35 cellular contexts compared by ENCODE assay signal in the genomic region with DNA sequence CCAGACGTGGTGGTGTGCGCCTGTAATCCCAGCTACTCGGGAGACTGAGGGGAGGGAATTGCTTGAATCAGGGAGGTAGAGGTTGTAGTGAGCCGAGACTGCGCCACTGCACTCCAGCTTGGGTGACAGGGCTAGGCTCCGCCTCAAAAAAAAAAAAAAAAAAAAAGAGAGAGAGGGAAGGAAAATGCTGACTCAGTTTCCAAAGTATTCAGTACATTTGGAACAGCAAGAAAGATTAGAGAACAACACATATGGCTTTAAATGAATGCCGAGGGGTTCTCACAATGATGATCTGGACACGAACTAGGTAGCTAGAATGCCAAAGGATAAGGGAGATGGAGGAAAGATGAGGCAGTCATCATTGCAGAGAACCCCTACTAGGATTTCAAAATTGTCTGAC.
"Had no signal": no experiment of that assay in that cellular context is flagged by ENCODE, and none has a peak within 500 bp of the region (broad histone marks: within the 10 kb centered on the region; RNA-seq: fewer than 3 reads in every experiment).

No MANE protein-coding gene starts in this region.

- H3K36me3 Mint-ChIP-seq: activated CD4-positive, alpha-beta memory T cell treated with anti-CD3 and anti-CD28 coated beads for 36 hours; activated CD8-positive, alpha-beta memory T cell treated with anti-CD3 and anti-CD28 coated beads, Interleukin-2, amount 10 ng/mL, durations not matched to agents 7 days and 5 days; activated naive CD4-positive, alpha-beta T cell treated with anti-CD3 and anti-CD28 coated beads, Interleukin-2, amount 50 U/mL, for 24 hours; activated naive CD8-positive, alpha-beta T cell treated with anti-CD3 and anti-CD28 coated beads for 36 hours; brain had no signal

- H3K27ac Mint-ChIP-seq: activated CD4-positive, alpha-beta memory T cell treated with anti-CD3 and anti-CD28 coated beads for 36 hours; activated CD4-positive, alpha-beta T cell treated with anti-CD3 and anti-CD28 coated beads for 36 hours; activated CD4-positive, alpha-beta T cell treated with anti-CD3 and anti-CD28 coated beads, Interleukin-2, amount 10 ng/mL, durations not matched to agents 24 days and 14 days; activated CD8-positive, alpha-beta memory T cell treated with anti-CD3 and anti-CD28 coated beads, Interleukin-2, amount 10 ng/mL, durations not matched to agents 7 days and 5 days; activated CD8-positive, alpha-beta T cell treated with anti-CD3 and anti-CD28 coated beads, Interleukin-2, amount 10 ng/mL, durations not matched to agents 7 days and 5 days; activated naive CD4-positive, alpha-beta T cell treated with anti-CD3 and anti-CD28 coated beads for 36 hours; activated naive CD4-positive, alpha-beta T cell treated with anti-CD3 and anti-CD28 coated beads, Interleukin-2, amount 50 U/mL, for 24 hours; activated naive CD8-positive, alpha-beta T cell treated with anti-CD3 and anti-CD28 coated beads for 36 hours; activated naive CD8-positive, alpha-beta T cell treated with anti-CD3 and anti-CD28 coated beads, Interleukin-2, amount 50 U/mL, for 24 hours; activated T-helper 1 cell treated with anti-CD3 and anti-CD28 coated beads, Interleukin-12 subunit alpha, Interleukin-12 subunit beta, Interleukin-2, Interleukin-4 antibody, amounts not matched to agents 30 ng/mL and 10 ng/mL and 1 ng/mL, durations not matched to agents 14 hours and 24 hours and 36 hours; activated T-helper 2 cell treated with anti-CD3 and anti-CD28 coated beads, Interferon-gamma antibody, Interleukin-2, Interleukin-4, amounts not matched to agents 10 μg/mL and 5 μg/mL and 100 μg/mL, durations not matched to agents 14 hours and 24 hours and 36 hours; dendritic cell treated with granulocyte-macrophage colony-stimulating factor and Interleukin-4, amounts not matched to agents 40 ng/mL and 50 ng/mL, for 4 days; endodermal cell had no signal

- H3K9me3 Mint-ChIP-seq: activated CD4-positive, alpha-beta T cell treated with anti-CD3 and anti-CD28 coated beads, Interleukin-2, amount 10 ng/mL, durations not matched to agents 24 days and 14 days; activated T-helper 1 cell treated with anti-CD3 and anti-CD28 coated beads, Interleukin-12 subunit alpha, Interleukin-12 subunit beta, Interleukin-2, Interleukin-4 antibody, amounts not matched to agents 30 ng/mL and 10 ng/mL and 1 ng/mL, durations not matched to agents 14 hours and 24 hours and 36 hours; activated T-helper 2 cell treated with anti-CD3 and anti-CD28 coated beads, Interferon-gamma antibody, Interleukin-2, Interleukin-4, amounts not matched to agents 10 μg/mL and 5 μg/mL and 100 μg/mL, durations not matched to agents 14 hours and 24 hours and 36 hours; brain; dendritic cell treated with granulocyte-macrophage colony-stimulating factor and Interleukin-4, amounts not matched to agents 40 ng/mL and 50 ng/mL, for 4 days; endodermal cell had no signal

- ATAC-seq: activated CD4-positive, alpha-beta T cell treated with anti-CD3 and anti-CD28 coated beads for 36 hours; activated CD8-positive, alpha-beta memory T cell treated with anti-CD3 and anti-CD28 coated beads, Interleukin-2, amount 10 ng/mL, durations not matched to agents 7 days and 5 days; activated CD8-positive, alpha-beta T cell treated with anti-CD3 and anti-CD28 coated beads, Interleukin-2, amount 10 ng/mL, durations not matched to agents 7 days and 5 days; activated naive CD8-positive, alpha-beta T cell treated with anti-CD3 and anti-CD28 coated beads, Interleukin-2, amount 50 U/mL, for 24 hours; esophagus mucosa; gastrocnemius medialis had no signal

- H3K27ac ChIP-seq: adrenal gland, breast epithelium, cardiac muscle cell, coronary artery, dorsolateral prefrontal cortex, gastrocnemius medialis had no signal

- H3K4me3 Mint-ChIP-seq: activated CD4-positive, alpha-beta memory T cell treated with anti-CD3 and anti-CD28 coated beads for 36 hours; activated CD4-positive, alpha-beta T cell treated with anti-CD3 and anti-CD28 coated beads for 36 hours; activated CD4-positive, alpha-beta T cell treated with anti-CD3 and anti-CD28 coated beads, Interleukin-2, amount 10 ng/mL, durations not matched to agents 24 days and 14 days; activated CD8-positive, alpha-beta memory T cell treated with anti-CD3 and anti-CD28 coated beads, Interleukin-2, amount 10 ng/mL, durations not matched to agents 7 days and 5 days; activated CD8-positive, alpha-beta T cell treated with anti-CD3 and anti-CD28 coated beads, Interleukin-2, amount 10 ng/mL, durations not matched to agents 7 days and 5 days; activated naive CD4-positive, alpha-beta T cell treated with anti-CD3 and anti-CD28 coated beads for 36 hours; activated naive CD4-positive, alpha-beta T cell treated with anti-CD3 and anti-CD28 coated beads, Interleukin-2, amount 50 U/mL, for 24 hours; activated naive CD8-positive, alpha-beta T cell treated with anti-CD3 and anti-CD28 coated beads for 36 hours; activated naive CD8-positive, alpha-beta T cell treated with anti-CD3 and anti-CD28 coated beads, Interleukin-2, amount 50 U/mL, for 24 hours; activated T-helper 1 cell treated with anti-CD3 and anti-CD28 coated beads, Interleukin-12 subunit alpha, Interleukin-12 subunit beta, Interleukin-2, Interleukin-4 antibody, amounts not matched to agents 30 ng/mL and 10 ng/mL and 1 ng/mL, durations not matched to agents 14 hours and 24 hours and 36 hours; brain; dendritic cell treated with granulocyte-macrophage colony-stimulating factor and Interleukin-4, amounts not matched to agents 40 ng/mL and 50 ng/mL, for 4 days; endodermal cell had no signal

- DNase-seq: activated CD4-positive, alpha-beta memory T cell treated with anti-CD3 and anti-CD28 coated beads for 36 hours; activated CD4-positive, alpha-beta T cell treated with anti-CD3 and anti-CD28 coated beads for 36 hours; activated CD4-positive, alpha-beta T cell treated with anti-CD3 and anti-CD28 coated beads, Interleukin-2, amount 10 ng/mL, durations not matched to agents 24 days and 14 days; activated CD4-positive, CD25-positive, alpha-beta regulatory T cell; activated CD4-positive, CD25-positive, alpha-beta regulatory T cell treated with anti-CD3 and anti-CD28 coated beads, Interleukin-2, amount 50 U/mL, for 72 hours; activated CD8-positive, alpha-beta memory T cell treated with anti-CD3 and anti-CD28 coated beads, Interleukin-2, amount 10 ng/mL, durations not matched to agents 7 days and 5 days; activated CD8-positive, alpha-beta memory T cell treated with anti-CD3 and anti-CD28 coated beads, Interleukin-2, amount 50 U/mL, for 4 hours; activated CD8-positive, alpha-beta T cell treated with anti-CD3 and anti-CD28 coated beads, Interleukin-2, amount 10 ng/mL, durations not matched to agents 7 days and 5 days; activated effector memory CD4-positive, alpha-beta T cell treated with anti-CD3 and anti-CD28 coated beads, Interleukin-2, amount 50 U/mL, for 16 hours; activated naive CD4-positive, alpha-beta T cell treated with anti-CD3 and anti-CD28 coated beads for 36 hours; activated naive CD8-positive, alpha-beta T cell treated with anti-CD3 and anti-CD28 coated beads for 36 hours; activated naive CD8-positive, alpha-beta T cell treated with anti-CD3 and anti-CD28 coated beads, Interleukin-2, amount 50 U/mL, for 24 hours; activated T-cell treated with anti-CD3 and anti-CD28 coated beads, Interleukin-2, amount 50 U/mL, for 1 hour; activated T-cell treated with anti-CD3 and anti-CD28 coated beads, Interleukin-2, amount 50 U/mL, for 48 hours; adrenal gland; amygdala; aorta; central memory CD4-positive, alpha-beta T cell; cerebellar nuclear complex; dorsolateral prefrontal cortex; effector memory CD4-positive, alpha-beta T cell; endodermal cell; foreskin fibroblast; gastrocnemius medialis; glutamatergic neuron; T-helper 2 cell had no signal

- H3K36me3 ChIP-seq: adrenal gland, breast epithelium, cardiac muscle cell, gastrocnemius medialis had no signal

- H3K4me1 Mint-ChIP-seq: activated CD4-positive, alpha-beta T cell treated with anti-CD3 and anti-CD28 coated beads for 36 hours; activated CD4-positive, alpha-beta T cell treated with anti-CD3 and anti-CD28 coated beads, Interleukin-2, amount 10 ng/mL, durations not matched to agents 24 days and 14 days; activated CD8-positive, alpha-beta memory T cell treated with anti-CD3 and anti-CD28 coated beads, Interleukin-2, amount 10 ng/mL, durations not matched to agents 7 days and 5 days; activated naive CD4-positive, alpha-beta T cell treated with anti-CD3 and anti-CD28 coated beads, Interleukin-2, amount 50 U/mL, for 24 hours; activated naive CD8-positive, alpha-beta T cell treated with anti-CD3 and anti-CD28 coated beads for 36 hours; activated naive CD8-positive, alpha-beta T cell treated with anti-CD3 and anti-CD28 coated beads, Interleukin-2, amount 50 U/mL, for 24 hours; endodermal cell had no signal

- H3K9me3 ChIP-seq: adrenal gland, breast epithelium, gastrocnemius medialis had no signal

- H3K4me3 ChIP-seq: adrenal gland, breast epithelium, cardiac muscle cell, coronary artery, dorsolateral prefrontal cortex, gastrocnemius medialis had no signal

- H3K27me3 ChIP-seq: adrenal gland, breast epithelium, cardiac muscle cell, dorsolateral prefrontal cortex, gastrocnemius medialis had no signal

- H3K4me1 ChIP-seq: breast epithelium, gastrocnemius medialis had no signal

- H3K27me3 Mint-ChIP-seq: activated CD4-positive, alpha-beta memory T cell treated with anti-CD3 and anti-CD28 coated beads for 36 hours; activated CD4-positive, alpha-beta T cell treated with anti-CD3 and anti-CD28 coated beads for 36 hours; activated CD4-positive, alpha-beta T cell treated with anti-CD3 and anti-CD28 coated beads, Interleukin-2, amount 10 ng/mL, durations not matched to agents 24 days and 14 days; activated CD8-positive, alpha-beta memory T cell treated with anti-CD3 and anti-CD28 coated beads, Interleukin-2, amount 10 ng/mL, durations not matched to agents 7 days and 5 days; activated naive CD4-positive, alpha-beta T cell treated with anti-CD3 and anti-CD28 coated beads, Interleukin-2, amount 50 U/mL, for 24 hours; activated naive CD8-positive, alpha-beta T cell treated with anti-CD3 and anti-CD28 coated beads for 36 hours; activated naive CD8-positive, alpha-beta T cell treated with anti-CD3 and anti-CD28 coated beads, Interleukin-2, amount 50 U/mL, for 24 hours; brain had no signal
